ENCODE assay signal across 31 cellular contexts in the genomic region with DNA sequence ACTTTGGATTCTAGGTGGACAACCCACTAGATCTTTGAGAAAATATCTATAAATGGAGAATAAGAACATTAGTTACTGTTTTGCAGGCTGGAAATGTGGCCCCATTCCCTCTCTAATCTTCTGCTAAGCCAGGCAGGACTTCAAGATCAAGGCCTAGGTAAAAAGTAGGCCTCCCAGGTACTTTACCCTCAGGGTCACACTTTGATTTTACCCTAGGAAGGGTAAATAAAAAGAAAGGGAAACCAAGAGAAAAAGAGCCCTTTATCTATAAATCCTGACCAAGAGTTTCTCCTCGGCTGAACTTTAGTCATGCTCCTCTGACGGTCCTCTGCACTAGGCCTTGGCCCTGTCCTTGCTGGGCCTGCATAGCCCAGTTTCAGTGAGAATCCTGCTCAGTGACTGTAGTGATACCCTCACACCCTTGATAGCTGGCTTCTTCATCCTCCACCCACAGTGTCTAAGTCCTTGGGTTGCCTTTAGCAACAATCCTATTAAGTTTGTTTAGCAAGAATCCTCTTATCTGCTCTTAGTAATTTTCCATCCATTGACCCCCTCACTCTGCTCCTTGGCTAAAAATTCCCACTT. TPM values are rescaled to one million over a fixed set of nuclear protein-coding genes. Genes with fewer than 3 reads are reported as not detected.
DNase-seq lines count a peak whose midpoint lies in the region; ATAC-seq and TF ChIP-seq lines count a peak whose summit lies in the region.
"Had no signal": no experiment of that assay in that cellular context is flagged by ENCODE, and none has a peak within 500 bp of the region (broad histone marks: within the 10 kb centered on the region; RNA-seq: fewer than 3 reads in every experiment).

No MANE protein-coding gene starts in this region.

- 72 to 100% methylated on average over 2 of the region's 2 CpGs for WGBS in endodermal cell (ENCODE audit: insufficient coverage in 1 of 2, insufficient read length in 1 of 2), 2 experiments

- TF ChIP-seq CTCF in Loucy (conservative IDR thresholded peaks at IDR 0.05; ENCODE audit: low read length) (no peak), endodermal cell (conservative IDR thresholded peaks at IDR 0.05) (no peak), parathyroid adenoma (IDR thresholded peaks at IDR 0.05) (no peak), brain microvascular endothelial cell (IDR thresholded peaks at IDR 0.05; ENCODE audit: low read depth, low read length, missing control alignments) (no peak)

- no peaks in the 10 kb centered on the region for H3K79me2 ChIP-seq in Loucy (ENCODE audit: insufficient read depth, low read length)
- H3K79me2 ChIP-seq in parathyroid adenoma: no peaks in the 10 kb centered on the region

- no peaks in the 10 kb centered on the region for H3K9me2 ChIP-seq in Loucy (replicated peaks; ENCODE audit: low read depth, low read length)

- H3F3A ChIP-seq in Loucy (ENCODE audit: low read depth): no peaks in the 10 kb centered on the region

- peaks cover 4% of the 10 kb centered on the region for H3K4me1 Mint-ChIP-seq in T-helper 1 cell treated with Interleukin-12 subunit alpha and Interleukin-12 subunit beta and Interleukin-4 antibody, amounts not matched to agents 30 μg/mL and 1 μg/mL, for 36 hours (ENCODE audit: low read depth)
- H3K4me1 Mint-ChIP-seq in endodermal cell: peaks cover 7% of the 10 kb centered on the region
- H3K4me1 Mint-ChIP-seq: memory B cell, T-cell had no signal

- H3K4me1 ChIP-seq in Loucy (ENCODE audit: insufficient read depth, low read length, poor library complexity, severe bottlenecking) (no peaks in the 10 kb centered on the region), endodermal cell (ENCODE audit: control insufficient read depth, insufficient read depth, low read length) (peaks cover 4% of the 10 kb centered on the region), parathyroid adenoma (no peaks in the 10 kb centered on the region)
- H3K4me1 ChIP-seq: A549, neural progenitor cell, prostate gland had no signal

- H3K4me2 ChIP-seq in Loucy (ENCODE audit: low read depth, low read length, poor library complexity, severe bottlenecking): no peak overlapping the region
- H3K4me2 ChIP-seq in parathyroid adenoma (ENCODE audit: low read length): no peak overlapping the region
- H3K4me2 ChIP-seq: A549, neural progenitor cell had no signal

- H3K9me3 ChIP-seq in Loucy (ENCODE audit: insufficient read depth, low read depth, low read length) (no peaks in the 10 kb centered on the region), endodermal cell (ENCODE audit: control insufficient read depth, low read length) (no peaks in the 10 kb centered on the region), parathyroid adenoma (ENCODE audit: control insufficient read depth, low read length) (no peaks in the 10 kb centered on the region)
- H3K9me3 ChIP-seq: A549, prostate gland, SJSA1, tibial nerve had no signal

- no peak overlapping the region for H3K9ac ChIP-seq in Loucy (ENCODE audit: low read depth, low read length, poor library complexity, severe bottlenecking)
- H3K9ac ChIP-seq in endodermal cell (ENCODE audit: extremely low read depth, low read length, poor library complexity, severe bottlenecking): no peak overlapping the region
- no peak overlapping the region for H3K9ac ChIP-seq in parathyroid adenoma
- H3K9ac ChIP-seq: neural progenitor cell had no signal

- H3K27ac ChIP-seq in endodermal cell (ENCODE audit: low read depth, low read length) (no peak overlapping the region), parathyroid adenoma (no peak overlapping the region), brain microvascular endothelial cell (no peak overlapping the region)
- H3K27ac ChIP-seq: A549, neural progenitor cell, prostate gland, SJSA1, tibial nerve had no signal

- no peak overlapping the region for H3K4me3 Mint-ChIP-seq in T-helper 1 cell treated with Interleukin-12 subunit alpha and Interleukin-12 subunit beta and Interleukin-4 antibody, amounts not matched to agents 30 μg/mL and 1 μg/mL, for 36 hours
- no peak overlapping the region for H3K4me3 Mint-ChIP-seq in endodermal cell
- H3K4me3 Mint-ChIP-seq: activated T-helper 1 cell treated with anti-CD3 and anti-CD28 coated beads, Interleukin-12 subunit alpha, Interleukin-12 subunit beta, Interleukin-2, Interleukin-4 antibody, amounts not matched to agents 30 ng/mL and 10 ng/mL and 1 ng/mL, durations not matched to agents 14 hours and 24 hours and 36 hours; CD4-positive, alpha-beta T cell; HFFc6; memory B cell; neural progenitor cell; T-cell had no signal

- H3K27me3 Mint-ChIP-seq in T-helper 1 cell treated with Interleukin-12 subunit alpha and Interleukin-12 subunit beta and Interleukin-4 antibody, amounts not matched to agents 30 μg/mL and 1 μg/mL, for 36 hours (ENCODE audit: low read depth): peaks cover 4% of the 10 kb centered on the region
- H3K27me3 Mint-ChIP-seq in endodermal cell (ENCODE audit: insufficient read depth): no peaks in the 10 kb centered on the region
- H3K27me3 Mint-ChIP-seq: CD4-positive, alpha-beta T cell; memory B cell; T-cell had no signal

- no peaks in the 10 kb centered on the region for H4K20me1 ChIP-seq in Loucy (ENCODE audit: insufficient read depth, low read length, poor library complexity, severe bottlenecking)

- no peaks in the 10 kb centered on the region for H3K9me3 Mint-ChIP-seq in T-helper 1 cell treated with Interleukin-12 subunit alpha and Interleukin-12 subunit beta and Interleukin-4 antibody, amounts not matched to agents 30 μg/mL and 1 μg/mL, for 36 hours
- H3K9me3 Mint-ChIP-seq in endodermal cell: no peaks in the 10 kb centered on the region
- H3K9me3 Mint-ChIP-seq: activated T-helper 1 cell treated with anti-CD3 and anti-CD28 coated beads, Interleukin-12 subunit alpha, Interleukin-12 subunit beta, Interleukin-2, Interleukin-4 antibody, amounts not matched to agents 30 ng/mL and 10 ng/mL and 1 ng/mL, durations not matched to agents 14 hours and 24 hours and 36 hours; CD4-positive, alpha-beta T cell; HFFc6; memory B cell; neural progenitor cell; T-cell had no signal

- H3K27me3 ChIP-seq in Loucy (ENCODE audit: insufficient read depth, low read length, poor library complexity, severe bottlenecking) (no peaks in the 10 kb centered on the region), endodermal cell (ENCODE audit: control insufficient read depth, insufficient read depth, low read length, poor library complexity, severe bottlenecking) (no peaks in the 10 kb centered on the region), parathyroid adenoma (ENCODE audit: control insufficient read depth, insufficient read depth, low read length) (no peaks in the 10 kb centered on the region), brain microvascular endothelial cell (replicated peaks) (no peaks in the 10 kb centered on the region)
- H3K27me3 ChIP-seq: neural progenitor cell, SJSA1, tibial nerve had no signal

- no peak for ATAC-seq in stimulated activated naive CD8-positive, alpha-beta T cell treated with anti-CD3 and anti-CD28 coated beads, Interleukin-15, Interleukin-2, amounts not matched to agents 100 U/mL and 50 U/mL, for 24 hours
- ATAC-seq: A549, T-cell had no signal

- peak overlapping the region; percentile 42; the same call in 1 of the 2 replicates for H2AFZ ChIP-seq in Loucy (ENCODE audit: low read length)
- H2AFZ ChIP-seq in parathyroid adenoma: peak overlapping the region; percentile 72
- H2AFZ ChIP-seq: neural progenitor cell had no signal

- H3K36me3 Mint-ChIP-seq in T-helper 1 cell treated with Interleukin-12 subunit alpha and Interleukin-12 subunit beta and Interleukin-4 antibody, amounts not matched to agents 30 μg/mL and 1 μg/mL, for 36 hours (ENCODE audit: low read depth): no peaks in the 10 kb centered on the region
- H3K36me3 Mint-ChIP-seq in endodermal cell (ENCODE audit: low read depth): no peaks in the 10 kb centered on the region
- H3K36me3 Mint-ChIP-seq: memory B cell, neural progenitor cell, T-cell had no signal

- in situ Hi-C loops in brain microvascular endothelial cell (cut with HindIII; ENCODE audit: low pct_ligation_motif_present, low sequenced_read_pairs): no loop called here

- H3K27ac Mint-ChIP-seq in T-helper 1 cell treated with Interleukin-12 subunit alpha and Interleukin-12 subunit beta and Interleukin-4 antibody, amounts not matched to agents 30 μg/mL and 1 μg/mL, for 36 hours: peak overlapping the region; percentile 22
- H3K27ac Mint-ChIP-seq in endodermal cell: peak overlapping the region; percentile 1
- H3K27ac Mint-ChIP-seq: activated T-helper 1 cell treated with anti-CD3 and anti-CD28 coated beads, Interleukin-12 subunit alpha, Interleukin-12 subunit beta, Interleukin-2, Interleukin-4 antibody, amounts not matched to agents 30 ng/mL and 10 ng/mL and 1 ng/mL, durations not matched to agents 14 hours and 24 hours and 36 hours; CD4-positive, alpha-beta T cell; HFFc6; memory B cell; neural progenitor cell; T-cell had no signal

- no peak overlapping the region for H3K4me3 ChIP-seq in Loucy (ENCODE audit: low read length, poor library complexity, severe bottlenecking)
- H3K4me3 ChIP-seq in endodermal cell (ENCODE audit: low read length): no peak overlapping the region
- no peak overlapping the region for H3K4me3 ChIP-seq in parathyroid adenoma (ENCODE audit: low read depth, low read length)
- H3K4me3 ChIP-seq in brain microvascular endothelial cell (ENCODE audit: low read depth, low read length): no peak overlapping the region
- H3K4me3 ChIP-seq: A549, neural progenitor cell, prostate gland, SJSA1, tibial nerve had no signal

- DNase-seq in T-helper 1 cell (no peak), endodermal cell (no peak), NOMO-1 treated with dmso at 0.1 percent for 144 hours (lab: John Stamatoyannopoulos, UW; ENCODE audit: unreplicated experiment) (no peak), brain microvascular endothelial cell (no peak)
- DNase-seq in stimulated activated naive CD8-positive, alpha-beta T cell treated with anti-CD3 and anti-CD28 coated beads, Interleukin-15, Interleukin-2, amounts not matched to agents 100 U/mL and 50 U/mL, for 24 hours: no peak
- DNase-seq: activated CD4-positive, alpha-beta T cell treated with anti-CD3 and anti-CD28 coated beads, Interleukin-2, amount 50 U/mL, for 48 hours; activated CD8-positive, alpha-beta memory T cell treated with anti-CD3 and anti-CD28 coated beads, Interleukin-2, amount 50 U/mL, for 4 hours; activated naive CD4-positive, alpha-beta T cell treated with Interleukin-2 at 50 U/mL for 16 hours; CD4-positive, alpha-beta T cell; DMS 273 treated with DMSO at 0.1 percent for 48 hours; EL; GOT3; HFFc6; hypothalamus; KBM-7; NCI-H1105; NCI-H1930; NCI-H526 treated with DMSO at 0.1 percent for 48 hours; stimulated activated CD4-positive, alpha-beta T cell treated with anti-CD3 and anti-CD28 coated beads, Interleukin-15, amount 100 ng/mL, for 24 hours; stimulated activated CD4-positive, alpha-beta T cell treated with anti-CD3 and anti-CD28 coated beads, Interleukin-4, amount 100 ng/mL, for 4 hours; T-cell had no signal

- H3K36me3 ChIP-seq in Loucy (ENCODE audit: insufficient read depth, low read length) (no peaks in the 10 kb centered on the region), endodermal cell (ENCODE audit: control insufficient read depth, insufficient read depth, low read length) (no peaks in the 10 kb centered on the region), parathyroid adenoma (ENCODE audit: control insufficient read depth, insufficient read depth, low read length) (no peaks in the 10 kb centered on the region), brain microvascular endothelial cell (replicated peaks) (no peaks in the 10 kb centered on the region)
- H3K36me3 ChIP-seq: neural progenitor cell, prostate gland, SJSA1, tibial nerve had no signal

RNA-seq across cellular contexts. Expression of a gene that starts 20.4 kb away (rescaled TPM):
- 10 to 100 TPM; 12.6 to 16.8 TPM for total RNA-seq in endodermal cell
- 7.1 TPM for polyA plus RNA-seq in endodermal cell (2013, experiment 1 of 2)
- polyA plus RNA-seq in endodermal cell (2013, experiment 2 of 2): 6.7 TPM
